In genomic region chr6:123208111-123208510, GRCh38 we compare ENCODE assay signal across 21 cellular contexts.
"Had no signal": no experiment of that assay in that cellular context is flagged by ENCODE, and none has a peak within 500 bp of the region (broad histone marks: within the 10 kb centered on the region; RNA-seq: fewer than 3 reads in every experiment).

No MANE protein-coding gene starts in this region.

- H3K36me3 ChIP-seq: SJSA1 had no signal

- FAIRE-seq: HTR-8/SVneo, K562, RCC 7860 had no signal

- H3K4me3 Mint-ChIP-seq: IgD-negative memory B cell had no signal

- H3K9me3 ChIP-seq: SJSA1 had no signal

- DNase-seq: Kasumi-1, MM.1S, NCI-H1092 treated with DMSO at 0.1 percent for 48 hours, NCI-H1436, NCI-H187, NCI-H2029 treated with DMSO at 0.1 percent for 48 hours, NCI-H2171 treated with DMSO at 0.1 percent for 48 hours, NCI-H345, NCI-H446 treated with DMSO at 0.1 percent for 48 hours, NCI-H510A treated with DMSO at 0.1 percent for 48 hours, NCI-H526, RPMI8226, SIG-M5 had no signal

- H3K27me3 Mint-ChIP-seq: IgD-negative memory B cell had no signal

- H3K9ac ChIP-seq: KMS-11 had no signal

- H3K27me3 ChIP-seq: SJSA1 had no signal

- H3K4me1 ChIP-seq: SJSA1 had no signal

- H3K36me3 Mint-ChIP-seq: IgD-negative memory B cell had no signal

- H3K27ac Mint-ChIP-seq: IgD-negative memory B cell had no signal

- H3K27ac ChIP-seq: HL-60, KMS-11, SJSA1, SK-N-MC had no signal

- H3K4me1 Mint-ChIP-seq: IgD-negative memory B cell had no signal

- ATAC-seq: K562 had no signal

- H3K4me2 ChIP-seq: KMS-11 had no signal

- H3K4me3 ChIP-seq: K562, SJSA1, SK-N-MC had no signal
